In the genomic region with DNA sequence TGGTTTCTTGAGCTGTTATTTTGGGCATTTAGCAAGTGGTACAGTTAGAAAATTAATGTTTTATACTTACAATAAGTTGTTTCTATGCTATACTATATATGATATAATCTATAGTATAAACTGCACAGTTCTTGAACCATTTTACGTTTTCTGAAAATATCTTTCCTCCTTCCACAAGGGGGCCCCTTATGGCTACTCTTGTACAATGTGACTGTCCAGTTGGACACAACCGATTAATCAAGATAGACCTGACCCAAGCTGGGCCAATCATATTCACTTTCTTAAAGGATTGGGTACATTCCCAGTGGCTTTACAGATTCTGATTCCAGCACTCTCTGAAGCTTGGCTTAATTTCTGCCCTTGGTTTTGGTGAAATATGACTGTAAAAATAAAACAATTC, we compare ENCODE assay signal across 14 cellular contexts.
DNase-seq lines count a peak whose midpoint lies in the region; ATAC-seq and TF ChIP-seq lines count a peak whose summit lies in the region.
"Had no signal": no experiment of that assay in that cellular context is flagged by ENCODE, and none has a peak within 500 bp of the region (broad histone marks: within the 10 kb centered on the region; RNA-seq: fewer than 3 reads in every experiment).

No MANE protein-coding gene starts in this region.

- H3K9ac ChIP-seq in IMR-90 (ENCODE audit: low read depth, low read length) = no peak overlapping the region

- H2AFZ ChIP-seq in IMR-90 (replicated peaks; ENCODE audit: low read length, poor library complexity) = no peak overlapping the region

- no peak overlapping the region for H2AK5ac ChIP-seq in IMR-90 (ENCODE audit: low read depth, low read length)

- no peaks in the 10 kb centered on the region for H3K36me3 Mint-ChIP-seq in activated CD4-positive, alpha-beta memory T cell treated with anti-CD3 and anti-CD28 coated beads, Interleukin-2, amount 10 ng/mL, durations not matched to agents 7 days and 5 days (ENCODE audit: low read depth)
- H3K36me3 Mint-ChIP-seq: WTC11 had no signal

- no peak for TF ChIP-seq RAD21 in IMR-90 (IDR thresholded peaks at IDR 0.05; ENCODE audit: low read length)

- H3K23ac ChIP-seq in IMR-90 (ENCODE audit: low read depth, low read length) = no peak overlapping the region

- ATAC-seq in IMR-90 (ENCODE audit: low read depth) (no peak), GM19395 (IDR thresholded peaks at IDR 0.05; ENCODE audit: unreplicated experiment) (no peak), gastrocnemius medialis (no peak), gastroesophageal sphincter (no peak)
- ATAC-seq: activated T-cell treated with anti-CD3 and anti-CD28 coated beads, Interleukin-2, amount 50 U/mL, for 72 hours; Panc1; WTC11 had no signal

- no peak overlapping the region for H2BK120ac ChIP-seq in IMR-90 (ENCODE audit: low read depth, low read length)

- DNase-seq in A172 (ENCODE audit: low spot score) (peak; percentile 23), IMR-90 (no peak), iris pigment epithelial cell (ENCODE audit: low read depth) (peak; percentile 9), gastrocnemius medialis (no peak)
- no peak for DNase-seq in activated CD4-positive, alpha-beta memory T cell treated with anti-CD3 and anti-CD28 coated beads, Interleukin-2, amount 10 ng/mL, durations not matched to agents 7 days and 5 days
- DNase-seq: activated T-cell treated with anti-CD3 and anti-CD28 coated beads, Interleukin-2, amount 50 U/mL, for 72 hours; KG1; NCI-H2107 had no signal

- no peaks in the 10 kb centered on the region for H3K79me1 ChIP-seq in IMR-90 (ENCODE audit: low read depth in 1 of 2, low read length in 2 of 2)

- in situ Hi-C loops in IMR-90 (cut with MboI; ENCODE audit: low sequenced_read_pairs) (no loop called here), gastrocnemius medialis (cut with MboI; ENCODE audit: low sequenced_read_pairs in 4 of 4) (no loop called here)

- H3K4ac ChIP-seq in IMR-90 (ENCODE audit: low read depth, low read length) = no peak overlapping the region

- H3K9me3 Mint-ChIP-seq in activated CD4-positive, alpha-beta memory T cell treated with anti-CD3 and anti-CD28 coated beads, Interleukin-2, amount 10 ng/mL, durations not matched to agents 7 days and 5 days = no peaks in the 10 kb centered on the region
- H3K9me3 Mint-ChIP-seq: activated T-cell treated with anti-CD3 and anti-CD28 coated beads, Interleukin-2, amount 50 U/mL, for 72 hours; central memory CD8-positive, alpha-beta T cell; WTC11 had no signal

- H3K4me2 ChIP-seq in IMR-90 (ENCODE audit: low read depth, low read length) = no peak overlapping the region

- H3K27ac ChIP-seq in IMR-90 (ENCODE audit: insufficient read depth, low read length) (no peak overlapping the region), VCaP (no peak overlapping the region), gastrocnemius medialis (no peak overlapping the region), gastroesophageal sphincter (no peak overlapping the region)

- no peak overlapping the region for H3K27ac Mint-ChIP-seq in activated CD4-positive, alpha-beta memory T cell treated with anti-CD3 and anti-CD28 coated beads, Interleukin-2, amount 10 ng/mL, durations not matched to agents 7 days and 5 days
- H3K27ac Mint-ChIP-seq: activated T-cell treated with anti-CD3 and anti-CD28 coated beads, Interleukin-2, amount 50 U/mL, for 72 hours; WTC11 had no signal

- H3K27me3 Mint-ChIP-seq in activated CD4-positive, alpha-beta memory T cell treated with anti-CD3 and anti-CD28 coated beads, Interleukin-2, amount 10 ng/mL, durations not matched to agents 7 days and 5 days = no peaks in the 10 kb centered on the region

- H3K4me3 ChIP-seq in IMR-90 (ENCODE audit: insufficient read depth, low read depth, low read length) = no peak overlapping the region
- no peak overlapping the region for H3K4me3 ChIP-seq in gastrocnemius medialis
- no peak overlapping the region for H3K4me3 ChIP-seq in gastroesophageal sphincter

- no peak overlapping the region for H2BK5ac ChIP-seq in IMR-90 (ENCODE audit: low read depth, low read length, poor library complexity, severe bottlenecking)

- H3K9me1 ChIP-seq in IMR-90 (ENCODE audit: insufficient read depth, low read length) = no peaks in the 10 kb centered on the region

- no peak for TF ChIP-seq POLR2A in IMR-90 (IDR thresholded peaks at IDR 0.05; ENCODE audit: low read depth, low read length)
- TF ChIP-seq POLR2A in gastrocnemius medialis (IDR thresholded peaks at IDR 0.05) = no peak
- TF ChIP-seq POLR2A in gastroesophageal sphincter (IDR thresholded peaks at IDR 0.05) = no peak

- WGBS in IMR-90 (ENCODE audit: extremely low coverage in 2 of 2, insufficient read length in 1 of 2), 2 experiments = no CpG with 5 or more reads among the region's 2 CpGs
- 40 to 57% methylated on average over 1 of the region's 2 CpGs for WGBS in gastroesophageal sphincter (ENCODE audit: low coverage in 1 of 2), 2 donors

- no peak overlapping the region for H4K5ac ChIP-seq in IMR-90 (ENCODE audit: low read depth, low read length)

- H2BK20ac ChIP-seq in IMR-90 (ENCODE audit: low read depth, low read length) = no peak overlapping the region

- CTCF ChIA-PET in IMR-90 (lab: Yijun Ruan, JAX) = no interaction called here
- CTCF ChIA-PET in activated CD4-positive, alpha-beta memory T cell treated with anti-CD3 and anti-CD28 coated beads, Interleukin-2, amount 10 ng/mL, durations not matched to agents 7 days and 5 days (lab: Charles Lee) = no interaction called here

- no peak overlapping the region for H4K91ac ChIP-seq in IMR-90 (ENCODE audit: insufficient read depth, low read depth, low read length)

- no peaks in the 10 kb centered on the region for H3K4me1 ChIP-seq in IMR-90 (ENCODE audit: control insufficient read depth, insufficient read depth, low read length)
- H3K4me1 ChIP-seq in gastrocnemius medialis = no peaks in the 10 kb centered on the region
- H3K4me1 ChIP-seq in gastroesophageal sphincter = peaks cover 0 to 4% (median 0%) of the 10 kb centered on the region in 3 donors

- H3K14ac ChIP-seq in IMR-90 (replicated peaks; ENCODE audit: low read depth, low read length) = no peak overlapping the region

- no TSS peak for BruUV-seq in IMR-90 (replicated peaks; lab: Mats Ljungman, UMichigan)

- H3K4me1 Mint-ChIP-seq in activated CD4-positive, alpha-beta memory T cell treated with anti-CD3 and anti-CD28 coated beads, Interleukin-2, amount 10 ng/mL, durations not matched to agents 7 days and 5 days = no peaks in the 10 kb centered on the region
- H3K4me1 Mint-ChIP-seq: central memory CD8-positive, alpha-beta T cell had no signal

- no peak overlapping the region for H3K18ac ChIP-seq in IMR-90 (ENCODE audit: low read depth, low read length)

- H2AK9ac ChIP-seq in IMR-90 (replicated peaks; ENCODE audit: low read depth, low read length, poor library complexity) = no peak overlapping the region

- POLR2A ChIA-PET in IMR-90 (lab: Charles Lee; ENCODE audit: unreplicated experiment) = no interaction called here
- POLR2A ChIA-PET in activated CD4-positive, alpha-beta memory T cell treated with anti-CD3 and anti-CD28 coated beads, Interleukin-2, amount 10 ng/mL, durations not matched to agents 7 days and 5 days (lab: Charles Lee) = no interaction called here

- intact Hi-C loops in IMR-90 (cut with micrococcal nuclease) = no loop called here
- intact Hi-C loops in gastrocnemius medialis (cut with DNase I; ENCODE audit: low total_unique reads) = no loop called here

- H3K27me3 ChIP-seq in IMR-90 (ENCODE audit: control insufficient read depth, insufficient read depth, low read length) (no peaks in the 10 kb centered on the region), gastrocnemius medialis (no peaks in the 10 kb centered on the region), gastroesophageal sphincter (no peaks in the 10 kb centered on the region)

- no peak overlapping the region for H2BK15ac ChIP-seq in IMR-90 (ENCODE audit: low read depth, low read length)

- no peak overlapping the region for H3K56ac ChIP-seq in IMR-90 (ENCODE audit: extremely low read depth, insufficient read depth, low read length)

- TF ChIP-seq CTCF in IMR-90 (conservative IDR thresholded peaks at IDR 0.05; ENCODE audit: low read depth, low read length) = 0 out of 2 replicates have a peak, but pooled peaks have one; percentile 2
- TF ChIP-seq CTCF in VCaP (conservative IDR thresholded peaks at IDR 0.05) = peak; percentile 41; the same call in 1 of the 2 replicates
- TF ChIP-seq CTCF in gastrocnemius medialis (IDR thresholded peaks at IDR 0.05 in 4 of 5, conservative IDR thresholded peaks at IDR 0.05 in 1 of 5) = no peak
- no peak for TF ChIP-seq CTCF in gastroesophageal sphincter (IDR thresholded peaks at IDR 0.05)

- H3K9me3 ChIP-seq in IMR-90 (ENCODE audit: control insufficient read depth, insufficient read depth, low read length) (peaks cover 2% of the 10 kb centered on the region; the same call in 1 of the 2 replicates), gastrocnemius medialis (no peaks in the 10 kb centered on the region), gastroesophageal sphincter (no peaks in the 10 kb centered on the region)

- dilution Hi-C loops in IMR-90 (cut with HindIII; ENCODE audit: low sequenced_read_pairs, unreplicated experiment) = no loop called here

- no peak overlapping the region for H4K8ac ChIP-seq in IMR-90 (ENCODE audit: low read depth in 2 of 2, low read length in 2 of 2)

- no peak overlapping the region for H3K4me3 Mint-ChIP-seq in activated CD4-positive, alpha-beta memory T cell treated with anti-CD3 and anti-CD28 coated beads, Interleukin-2, amount 10 ng/mL, durations not matched to agents 7 days and 5 days
- H3K4me3 Mint-ChIP-seq: activated T-cell treated with anti-CD3 and anti-CD28 coated beads, Interleukin-2, amount 50 U/mL, for 72 hours; central memory CD8-positive, alpha-beta T cell; WTC11 had no signal

- TF ChIP-seq EP300 in gastroesophageal sphincter (IDR thresholded peaks at IDR 0.05) = no peak

- no peaks in the 10 kb centered on the region for H3K36me3 ChIP-seq in IMR-90 (ENCODE audit: control insufficient read depth, insufficient read depth, low read length)
- H3K36me3 ChIP-seq in gastrocnemius medialis = no peaks in the 10 kb centered on the region
- H3K36me3 ChIP-seq in gastroesophageal sphincter = no peaks in the 10 kb centered on the region

- no peaks in the 10 kb centered on the region for H4K20me1 ChIP-seq in IMR-90 (ENCODE audit: insufficient read depth, low read length)

TF ChIP-seq in IMR-90, 13 proteins besides CTCF, POLR2A, EP300 and RAD21 (continues in another document):
- TF ChIP-seq, protein P1, sequence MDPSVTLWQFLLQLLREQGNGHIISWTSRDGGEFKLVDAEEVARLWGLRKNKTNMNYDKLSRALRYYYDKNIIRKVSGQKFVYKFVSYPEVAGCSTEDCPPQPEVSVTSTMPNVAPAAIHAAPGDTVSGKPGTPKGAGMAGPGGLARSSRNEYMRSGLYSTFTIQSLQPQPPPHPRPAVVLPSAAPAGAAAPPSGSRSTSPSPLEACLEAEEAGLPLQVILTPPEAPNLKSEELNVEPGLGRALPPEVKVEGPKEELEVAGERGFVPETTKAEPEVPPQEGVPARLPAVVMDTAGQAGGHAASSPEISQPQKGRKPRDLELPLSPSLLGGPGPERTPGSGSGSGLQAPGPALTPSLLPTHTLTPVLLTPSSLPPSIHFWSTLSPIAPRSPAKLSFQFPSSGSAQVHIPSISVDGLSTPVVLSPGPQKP (IDR thresholded peaks at IDR 0.05; ENCODE audit: borderline replicate concordance, low read depth, low read length) = no peak
- TF ChIP-seq RFX5 (IDR thresholded peaks at IDR 0.05; ENCODE audit: low read depth, low read length) (no peak), MAFK (IDR thresholded peaks at IDR 0.05; ENCODE audit: low read depth, low read length) (no peak), SMC3 (IDR thresholded peaks at IDR 0.05; ENCODE audit: low read depth, low read length) (no peak)

Comparison
In these comparisons a context has a peak if more than half of its experiments do, and no peak if none do; other contexts are left out.
1. DNase-seq: peak in A172 (single experiment) and iris pigment epithelial cell (single experiment); none in IMR-90 (single experiment), gastrocnemius medialis (0 of 2) and activated CD4-positive, alpha-beta memory T cell treated with anti-CD3 and anti-CD28 coated beads, Interleukin-2, amount 10 ng/mL, durations not matched to agents 7 days and 5 days (single experiment).
2. CTCF ChIP-seq: peak in IMR-90 (single experiment) and VCaP (single experiment); none in gastrocnemius medialis (0 of 5) and gastroesophageal sphincter (0 of 4).